In genomic region chr12:52759218-52759617, GRCh38 we compare ENCODE assay signal across 11 cellular contexts. TPM values are rescaled to one million over a fixed set of nuclear protein-coding genes. Genes with fewer than 3 reads are reported as not detected.
"Had no signal": no experiment of that assay in that cellular context is flagged by ENCODE, and none has a peak within 500 bp of the region (broad histone marks: within the 10 kb centered on the region; RNA-seq: fewer than 3 reads in every experiment).

No MANE protein-coding gene starts in this region.

- DNase-seq: GM23248, GOT3, H7, H9, HCEC 1CT, HFFc6 had no signal

- ATAC-seq: GM23338, HCT116 had no signal

- H3K27ac ChIP-seq: GM23248 had no signal

- H3K4me3 ChIP-seq: GM23248, GM23338, HAP-1 had no signal

- H3K9me3 ChIP-seq: HAP-1 had no signal

- H3K36me3 ChIP-seq: HAP-1 had no signal

- H3K4me1 ChIP-seq: HAP-1 had no signal

RNA-seq across cellular contexts. Expression of gene KRT76, which starts 17.9 kb away (rescaled TPM):
- total RNA-seq: GM23248, GM23338, H1, H4, H7, H9, HFFc6 had no signal

RNA-seq across cellular contexts. Expression of gene KRT3, which starts 36.7 kb away (rescaled TPM):
- total RNA-seq: GM23248, GM23338, H1, H4, H7, H9, HFFc6 had no signal

RNA-seq across cellular contexts. Expression of gene KRT4, which starts 54.7 kb away (rescaled TPM):
- total RNA-seq: GM23338, H1, H4, H7, H9 had no signal

RNA-seq across cellular contexts. Expression of gene KRT77, which starts 55.9 kb away (rescaled TPM):
- total RNA-seq: GM23248, GM23338, H1, H4, H7, H9, HFFc6 had no signal
